15 cellular contexts compared by ENCODE assay signal in the genomic region with DNA sequence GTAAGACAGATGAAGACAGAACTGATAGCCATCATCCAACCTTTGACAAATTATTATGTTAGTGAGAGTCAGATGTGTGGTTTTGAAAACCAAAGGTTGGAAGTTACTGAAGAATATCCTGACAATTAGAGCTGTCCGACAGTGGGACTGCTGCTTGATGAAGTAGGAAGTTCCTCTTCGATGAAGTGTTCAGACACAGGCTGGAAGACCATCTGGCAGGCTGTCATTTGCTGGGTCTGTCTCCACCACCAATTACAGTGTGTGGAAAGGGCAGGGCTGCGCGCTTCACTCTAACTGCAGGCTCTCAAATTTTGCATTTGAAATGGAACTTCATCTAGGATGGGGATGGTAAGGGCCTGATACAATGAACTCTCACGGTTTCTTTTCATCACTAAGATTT.
"Had no signal": no experiment of that assay in that cellular context is flagged by ENCODE, and none has a peak within 500 bp of the region (broad histone marks: within the 10 kb centered on the region; RNA-seq: fewer than 3 reads in every experiment).

No MANE protein-coding gene starts in this region.

- ATAC-seq: activated CD4-positive, CD25-positive, alpha-beta regulatory T cell treated with anti-CD3 and anti-CD28 coated beads, Interleukin-2, amount 50 U/mL, for 24 hours; foreskin keratinocyte; left lobe of liver; natural killer cell; stimulated activated naive B cell treated with anti-CD40 and anti-IgM and Interleukin-4, amounts not matched to agents 10 μg/mL and 1 μg/mL and 100 μg/mL, for 72 hours had no signal

- H3K4me3 ChIP-seq: colonic mucosa, right atrium auricular region, tibial nerve had no signal

- DNase-seq: activated naive CD8-positive, alpha-beta T cell treated with anti-CD3 and anti-CD28 coated beads, Interleukin-2, amount 10 ng/mL, durations not matched to agents 7 days and 5 days; anterior cingulate cortex; colonic mucosa; effector CD4-positive, alpha-beta T cell; foreskin keratinocyte; head of caudate nucleus; mammary epithelial cell; natural killer cell; nucleus accumbens; stimulated activated CD4-positive, alpha-beta T cell treated with anti-CD3 and anti-CD28 coated beads, Interleukin-1b, Interleukin-23, amount 100 ng/mL, for 48 hours; stimulated activated naive B cell treated with anti-CD40 and anti-IgM and Interleukin-4, amounts not matched to agents 10 μg/mL and 1 μg/mL and 100 μg/mL, for 72 hours had no signal

- H3K4me1 Mint-ChIP-seq: activated naive CD8-positive, alpha-beta T cell treated with anti-CD3 and anti-CD28 coated beads, Interleukin-2, amount 10 ng/mL, durations not matched to agents 7 days and 5 days; natural killer cell; stimulated activated naive B cell treated with anti-CD40 and anti-IgM and Interleukin-4, amounts not matched to agents 10 μg/mL and 1 μg/mL and 100 μg/mL, for 72 hours had no signal

- H3K27ac Mint-ChIP-seq: activated naive CD8-positive, alpha-beta T cell treated with anti-CD3 and anti-CD28 coated beads, Interleukin-2, amount 10 ng/mL, durations not matched to agents 7 days and 5 days; natural killer cell; stimulated activated naive B cell treated with anti-CD40 and anti-IgM and Interleukin-4, amounts not matched to agents 10 μg/mL and 1 μg/mL and 100 μg/mL, for 72 hours had no signal

- H3K27me3 Mint-ChIP-seq: activated naive CD8-positive, alpha-beta T cell treated with anti-CD3 and anti-CD28 coated beads, Interleukin-2, amount 10 ng/mL, durations not matched to agents 7 days and 5 days had no signal

- H3K36me3 ChIP-seq: colonic mucosa, right atrium auricular region, tibial nerve had no signal

- H3K9me3 ChIP-seq: colonic mucosa, right atrium auricular region, tibial nerve had no signal

- H3K27me3 ChIP-seq: colonic mucosa, foreskin keratinocyte, right atrium auricular region, tibial nerve had no signal

- H3K27ac ChIP-seq: colonic mucosa, foreskin keratinocyte, right atrium auricular region had no signal

- H3K4me1 ChIP-seq: colonic mucosa, foreskin keratinocyte, right atrium auricular region had no signal

- H3K4me3 Mint-ChIP-seq: activated naive CD8-positive, alpha-beta T cell treated with anti-CD3 and anti-CD28 coated beads, Interleukin-2, amount 10 ng/mL, durations not matched to agents 7 days and 5 days; natural killer cell; stimulated activated naive B cell treated with anti-CD40 and anti-IgM and Interleukin-4, amounts not matched to agents 10 μg/mL and 1 μg/mL and 100 μg/mL, for 72 hours had no signal

- H3K36me3 Mint-ChIP-seq: activated naive CD8-positive, alpha-beta T cell treated with anti-CD3 and anti-CD28 coated beads, Interleukin-2, amount 10 ng/mL, durations not matched to agents 7 days and 5 days; natural killer cell; stimulated activated naive B cell treated with anti-CD40 and anti-IgM and Interleukin-4, amounts not matched to agents 10 μg/mL and 1 μg/mL and 100 μg/mL, for 72 hours had no signal

- H3K9me3 Mint-ChIP-seq: activated naive CD8-positive, alpha-beta T cell treated with anti-CD3 and anti-CD28 coated beads, Interleukin-2, amount 10 ng/mL, durations not matched to agents 7 days and 5 days; stimulated activated naive B cell treated with anti-CD40 and anti-IgM and Interleukin-4, amounts not matched to agents 10 μg/mL and 1 μg/mL and 100 μg/mL, for 72 hours had no signal
